ENCODE assay signal across 26 cellular contexts in the genomic region with DNA sequence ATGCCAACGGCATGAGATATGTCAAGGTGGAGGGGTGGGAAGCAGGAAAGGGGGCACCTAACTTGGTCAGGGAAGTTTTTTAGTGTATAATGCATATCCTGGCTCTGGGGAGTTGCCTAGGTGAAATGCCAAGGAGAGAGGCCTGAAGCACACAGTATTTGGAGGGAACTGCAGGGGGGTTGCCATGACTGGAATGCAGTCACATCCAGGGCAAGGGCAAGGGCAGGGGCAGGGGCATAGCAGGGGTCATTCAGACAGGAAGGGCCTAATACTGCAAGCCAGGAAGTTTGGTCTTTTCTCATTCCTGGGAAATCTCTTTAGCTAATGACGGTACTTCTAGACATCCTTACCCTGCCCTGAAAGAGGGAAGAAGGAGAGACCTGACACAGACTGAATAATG.
"Had no signal": no experiment of that assay in that cellular context is flagged by ENCODE, and none has a peak within 500 bp of the region (broad histone marks: within the 10 kb centered on the region; RNA-seq: fewer than 3 reads in every experiment).

No MANE protein-coding gene starts in this region.

- H3K4me1 Mint-ChIP-seq: natural killer cell; stimulated activated effector memory CD8-positive, alpha-beta T cell treated with anti-CD3 and anti-CD28 coated beads, Interleukin-12 subunit alpha, Interleukin-12 subunit beta, amount 100 ng/mL, for 72 hours had no signal

- H3K9me3 ChIP-seq: esophagus squamous epithelium, lower lobe of right lung, ovary, sigmoid colon, testis, tibial artery had no signal

- H3K27ac ChIP-seq: esophagus squamous epithelium, left ventricle myocardium inferior, lower lobe of right lung, ovary, psoas muscle, sigmoid colon, testis, tibial artery had no signal

- H3K27ac Mint-ChIP-seq: natural killer cell; stimulated activated effector memory CD8-positive, alpha-beta T cell treated with anti-CD3 and anti-CD28 coated beads, Interleukin-12 subunit alpha, Interleukin-12 subunit beta, amount 100 ng/mL, for 72 hours; type B pancreatic cell had no signal

- H3K36me3 Mint-ChIP-seq: natural killer cell; stimulated activated effector memory CD8-positive, alpha-beta T cell treated with anti-CD3 and anti-CD28 coated beads, Interleukin-12 subunit alpha, Interleukin-12 subunit beta, amount 100 ng/mL, for 72 hours; type B pancreatic cell had no signal

- H3K4me3 ChIP-seq: esophagus squamous epithelium, left ventricle myocardium inferior, lower lobe of right lung, ovary, psoas muscle, sigmoid colon, testis, tibial artery had no signal

- H3K4me3 Mint-ChIP-seq: natural killer cell; stimulated activated effector memory CD8-positive, alpha-beta T cell treated with anti-CD3 and anti-CD28 coated beads, Interleukin-12 subunit alpha, Interleukin-12 subunit beta, amount 100 ng/mL, for 72 hours; type B pancreatic cell had no signal

- ATAC-seq: left cardiac atrium; lower lobe of right lung; natural killer cell; psoas muscle; stimulated activated effector memory CD8-positive, alpha-beta T cell treated with anti-CD3 and anti-CD28 coated beads, Interleukin-12 subunit alpha, Interleukin-12 subunit beta, amount 100 ng/mL, for 72 hours had no signal

- H3K27me3 ChIP-seq: esophagus squamous epithelium, ovary, sigmoid colon, testis, tibial artery had no signal

- H3K4me1 ChIP-seq: esophagus squamous epithelium, left ventricle myocardium inferior, lower lobe of right lung, psoas muscle, sigmoid colon, testis, tibial artery had no signal

- H3K9me3 Mint-ChIP-seq: type B pancreatic cell had no signal

- H3K36me3 ChIP-seq: esophagus squamous epithelium, left ventricle myocardium inferior, lower lobe of right lung, ovary, sigmoid colon, tibial artery had no signal

- FAIRE-seq: colon, frontal cortex, islet of Langerhans had no signal

- DNase-seq: cerebellar nuclear complex; effector CD8-positive, alpha-beta T cell; erythroblast; esophagus squamous epithelium; hypothalamus; left cardiac atrium; left ventricle myocardium inferior; lower lobe of right lung; natural killer cell; occipital lobe; ovary; posterior cingulate gyrus; psoas muscle; right cardiac atrium; sigmoid colon; stimulated activated CD4-positive, alpha-beta T cell treated with anti-CD3 and anti-CD28 coated beads, Interleukin-2, amount 100 ng/mL, for 24 hours; stimulated activated CD4-positive, alpha-beta T cell treated with anti-CD3 and anti-CD28 coated beads, Interleukin-4, amount 100 ng/mL, for 24 hours; stimulated activated naive CD4-positive, alpha-beta T cell treated with Interleukin-2 at 50 U/mL for 16 hours; substantia nigra; testis; tibial artery had no signal
